24 cellular contexts compared by ENCODE assay signal in the genomic region with DNA sequence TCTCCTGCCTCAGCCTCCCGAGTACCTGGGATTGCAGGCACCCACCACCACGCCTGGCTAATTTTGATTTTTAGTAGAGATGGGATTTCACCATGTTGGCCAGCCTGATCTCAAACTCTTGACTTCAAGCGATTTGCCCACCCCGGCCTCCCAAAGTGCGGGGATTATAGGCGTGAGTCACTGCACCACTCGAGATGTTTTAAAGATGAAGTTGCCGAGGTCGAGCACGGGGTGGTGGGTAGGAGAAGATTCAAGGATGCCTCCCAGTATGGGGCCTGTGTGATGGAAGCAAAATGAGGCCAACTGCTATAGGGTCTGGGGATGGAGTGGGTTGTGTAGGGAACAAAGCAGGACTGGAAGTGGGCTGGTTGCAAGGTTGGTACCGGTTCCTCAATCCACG.
DNase-seq lines count a peak whose midpoint lies in the region; ATAC-seq, FAIRE-seq and TF ChIP-seq lines count a peak whose summit lies in the region.
"Had no signal": no experiment of that assay in that cellular context is flagged by ENCODE, and none has a peak within 500 bp of the region (broad histone marks: within the 10 kb centered on the region; RNA-seq: fewer than 3 reads in every experiment).

No MANE protein-coding gene starts in this region.

- ATAC-seq in HG03354 (IDR thresholded peaks at IDR 0.05; ENCODE audit: poor library complexity, severe bottlenecking, unreplicated experiment): no peak
- ATAC-seq: HepG2 had no signal

- peaks cover 54% of the 10 kb centered on the region for H3K4me1 Mint-ChIP-seq in nephron
- H3K4me1 Mint-ChIP-seq in type B pancreatic cell (ENCODE audit: unreplicated experiment): peaks cover 41% of the 10 kb centered on the region
- H3K4me1 Mint-ChIP-seq: CD4-positive, CD25-positive, alpha-beta regulatory T cell; CD8-positive, alpha-beta memory T cell; IgD-negative memory B cell had no signal

- TF ChIP-seq CTCF in nephron (IDR thresholded peaks at IDR 0.05; ENCODE audit: unreplicated experiment in 3 of 3) (no peak), type B pancreatic cell (conservative IDR thresholded peaks at IDR 0.05) (no peak)

- H3K27ac Mint-ChIP-seq in nephron: peak overlapping the region in 2 of 3 experiments; percentile 70 to 87
- H3K27ac Mint-ChIP-seq in type B pancreatic cell: no peak overlapping the region
- H3K27ac Mint-ChIP-seq: CD4-positive, CD25-positive, alpha-beta regulatory T cell; CD8-positive, alpha-beta memory T cell; H9; IgD-negative memory B cell had no signal

- H3K4me3 Mint-ChIP-seq in nephron (no peak overlapping the region), type B pancreatic cell (no peak overlapping the region)
- H3K4me3 Mint-ChIP-seq: CD4-positive, CD25-positive, alpha-beta regulatory T cell; CD8-positive, alpha-beta memory T cell; H9; IgD-negative memory B cell had no signal

- H3K27me3 Mint-ChIP-seq in nephron (ENCODE audit: low read depth) (peaks cover 24% of the 10 kb centered on the region), type B pancreatic cell (peaks cover 16% of the 10 kb centered on the region)
- H3K27me3 Mint-ChIP-seq: CD4-positive, CD25-positive, alpha-beta regulatory T cell had no signal

- in situ Hi-C loops in ACHN (cut with HindIII; ENCODE audit: low pct_ligation_motif_present, low pct_unique_long_range_greater_than_20kb, low sequenced_read_pairs): no loop called here

- peak; percentile 93 for FAIRE-seq in urothelium cell line (lab: Jason Lieb, UNC)
- FAIRE-seq: G401.6, GM12892, GM18507, HepG2 had no signal

- H3K36me3 Mint-ChIP-seq in nephron (ENCODE audit: low read depth) (no peaks in the 10 kb centered on the region), type B pancreatic cell (no peaks in the 10 kb centered on the region)
- H3K36me3 Mint-ChIP-seq: CD8-positive, alpha-beta memory T cell; IgD-negative memory B cell had no signal

- H3K9me3 Mint-ChIP-seq in nephron: peaks cover 4% of the 10 kb centered on the region
- no peaks in the 10 kb centered on the region for H3K9me3 Mint-ChIP-seq in type B pancreatic cell

- DNase-seq in ACHN (peak; percentile 10), astrocyte of the hippocampus (ENCODE audit: low read depth, low spot score) (peak; percentile 33), urothelium cell line (ENCODE audit: low spot score) (no peak), NCI-H187 treated with DMSO at 0.1 percent for 48 hours (lab: John Stamatoyannopoulos, UW) (no peak), type B pancreatic cell (ENCODE audit: extremely low spot score, unreplicated experiment) (no peak)
- DNase-seq: 8988T; BE2C; C1 segment of cervical spinal cord; CD4-positive, CD25-positive, alpha-beta regulatory T cell; CD8-positive, alpha-beta memory T cell; COR-L47; DMS 273 treated with DMSO at 0.1 percent for 48 hours; DMS53; DND-41; GOT3; H9; KBM-7 had no signal

Comparison
In these comparisons a context has a peak if more than half of its experiments do, and no peak if none do; other contexts are left out.
1. DNase-seq: peak in ACHN (single experiment) and astrocyte of the hippocampus (single experiment); none in urothelium cell line (single experiment), NCI-H187 treated with DMSO at 0.1 percent for 48 hours (single experiment) and type B pancreatic cell (single experiment).